Comparison of ENCODE assay signal across 17 cellular contexts in the genomic region with DNA sequence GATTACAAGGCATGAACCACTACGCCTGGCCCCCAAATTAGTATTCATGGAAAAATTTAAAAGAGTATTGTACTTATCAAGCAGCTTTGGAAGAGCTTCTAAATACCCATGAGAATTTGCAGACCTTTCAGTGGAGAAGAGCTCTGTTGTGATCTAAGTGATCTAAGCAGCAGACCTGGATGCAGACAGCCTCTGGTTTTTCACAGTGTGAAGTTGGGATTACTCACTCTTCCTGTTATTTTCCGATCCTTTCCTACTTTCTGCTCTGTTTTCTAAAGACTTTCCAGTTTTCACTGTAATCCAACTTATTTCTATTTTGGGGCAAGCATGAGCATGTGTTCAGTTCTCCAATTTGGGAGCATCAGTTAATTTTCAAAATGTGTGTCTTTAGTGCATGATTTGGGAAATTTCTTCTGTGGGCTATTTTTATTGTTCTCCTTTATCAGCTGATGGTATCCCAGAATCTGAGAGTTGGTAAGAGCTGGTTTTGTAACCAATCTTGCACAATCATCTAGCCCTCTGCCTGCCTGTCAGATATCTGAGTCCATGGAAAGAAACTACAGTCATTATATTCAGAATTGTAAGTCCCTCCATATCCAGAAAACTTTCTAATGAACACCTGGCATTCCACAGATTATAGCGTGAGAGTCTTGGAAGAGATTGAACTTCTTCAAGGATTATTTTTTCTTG.
DNase-seq lines count a peak whose midpoint lies in the region.
"Had no signal": no experiment of that assay in that cellular context is flagged by ENCODE, and none has a peak within 500 bp of the region (broad histone marks: within the 10 kb centered on the region; RNA-seq: fewer than 3 reads in every experiment).

No MANE protein-coding gene starts in this region.

- WGBS in mesodermal cell (ENCODE audit: insufficient coverage in 2 of 2), 2 experiments: 38% methylated on average over 1 of the region's 3 CpGs; no CpG with 5 or more reads in 1 of the 2 experiments

- H3K27ac ChIP-seq in mesodermal cell (ENCODE audit: low read depth, low read length, severe bottlenecking): peak overlapping the region; percentile 90
- H3K27ac ChIP-seq: left ventricle myocardium inferior had no signal

- H3K36me3 ChIP-seq in mesodermal cell (ENCODE audit: control insufficient read depth, insufficient read depth, low read length): no peaks in the 10 kb centered on the region
- H3K36me3 ChIP-seq: left ventricle myocardium inferior had no signal

- no peaks in the 10 kb centered on the region for H3K9me3 ChIP-seq in mesodermal cell (ENCODE audit: control insufficient read depth, low read length)
- H3K9me3 ChIP-seq: left ventricle myocardium inferior had no signal

- peaks cover 19% of the 10 kb centered on the region for H3K4me1 ChIP-seq in mesodermal cell (ENCODE audit: control insufficient read depth, insufficient read depth, low read length, poor library complexity, severe bottlenecking)
- H3K4me1 ChIP-seq: left ventricle myocardium inferior had no signal

- peak; percentile 44 for DNase-seq in AG20443 (ENCODE audit: low spot score)
- peak; percentile 58 for DNase-seq in LHCN-M2 (ENCODE audit: low read depth)
- DNase-seq in dermis microvascular lymphatic vessel endothelial cell (ENCODE audit: low read depth in 2 of 2): peak; percentile 40 to 93
- DNase-seq in 8988T: no peak
- no peak for DNase-seq in SHP77 (lab: John Stamatoyannopoulos, UW)
- DNase-seq in NCI-H2029 (lab: John Stamatoyannopoulos, UW): no peak
- no peak for DNase-seq in activated T-cell treated with anti-CD3 and anti-CD28 coated beads, Interleukin-2, amount 50 U/mL, for 1 hour
- DNase-seq: DMS53; H9; hippocampal formation; left ventricle myocardium inferior; NCI-H1930; NCI-H526 treated with DMSO at 0.1 percent for 48 hours; right cardiac atrium; stimulated activated CD4-positive, alpha-beta T cell treated with anti-CD3 and anti-CD28 coated beads, Interleukin-4, amount 100 ng/mL, for 24 hours; stimulated activated naive B cell treated with anti-CD40 and anti-IgM and Interleukin-4, amounts not matched to agents 10 μg/mL and 1 μg/mL and 100 μg/mL, for 72 hours had no signal

- no peak overlapping the region for H3K4me3 ChIP-seq in mesodermal cell (ENCODE audit: extremely low read depth, insufficient read depth, low read length, poor library complexity, severe bottlenecking)
- H3K4me3 ChIP-seq: left ventricle myocardium inferior had no signal

Comparison
In these comparisons a context has a peak if more than half of its experiments do, and no peak if none do; other contexts are left out.
1. DNase-seq: peak in AG20443 (single experiment), LHCN-M2 (single experiment) and dermis microvascular lymphatic vessel endothelial cell (2 of 2); none in 8988T (single experiment), SHP77 (0 of 2), NCI-H2029 (single experiment) and activated T-cell treated with anti-CD3 and anti-CD28 coated beads, Interleukin-2, amount 50 U/mL, for 1 hour (single experiment).